25 cellular contexts compared by ENCODE assay signal in the genomic region with DNA sequence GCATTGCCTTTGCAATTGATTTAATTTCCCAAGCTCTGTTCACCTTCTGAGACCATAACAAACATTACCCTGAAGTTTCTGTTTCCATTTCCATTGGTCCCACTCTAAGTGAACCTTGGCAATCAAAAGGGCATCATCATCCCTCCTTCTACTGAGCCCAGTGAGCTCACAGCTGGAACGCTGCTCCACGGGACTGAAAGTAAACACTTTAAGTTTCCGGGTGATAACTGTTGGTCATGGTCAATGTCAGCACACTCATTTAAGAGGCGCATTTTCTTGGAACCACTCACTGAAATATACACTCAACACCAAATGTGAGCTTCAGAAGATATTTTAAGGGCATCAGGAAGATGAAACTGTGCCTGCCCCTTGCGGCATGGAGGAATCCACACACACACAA. TPM values are rescaled to one million over a fixed set of nuclear protein-coding genes. Genes with fewer than 3 reads are reported as not detected.
A peak's percentile ranks its signal among the peaks of the same experiment; 100 is the strongest.
DNase-seq lines count a peak whose midpoint lies in the region; ATAC-seq and TF ChIP-seq lines count a peak whose summit lies in the region.
"Had no signal": no experiment of that assay in that cellular context is flagged by ENCODE, and none has a peak within 500 bp of the region (broad histone marks: within the 10 kb centered on the region; RNA-seq: fewer than 3 reads in every experiment).

No MANE protein-coding gene starts in this region.

- H3K4me3 ChIP-seq in BLaER1: no peak overlapping the region
- no peak overlapping the region for H3K4me3 ChIP-seq in astrocyte of the spinal cord (ENCODE audit: low read depth, low read length)
- no peak overlapping the region for H3K4me3 ChIP-seq in mucosa of descending colon
- H3K4me3 ChIP-seq: ascending aorta, esophagus squamous epithelium, HAP-1 had no signal

- H3K9me3 Mint-ChIP-seq in naive thymus-derived CD8-positive, alpha-beta T cell: no peaks in the 10 kb centered on the region
- no peaks in the 10 kb centered on the region for H3K9me3 Mint-ChIP-seq in activated CD8-positive, alpha-beta T cell treated with anti-CD3 and anti-CD28 coated beads for 36 hours
- H3K9me3 Mint-ChIP-seq: activated naive CD8-positive, alpha-beta T cell treated with anti-CD3 and anti-CD28 coated beads for 36 hours; immature natural killer cell; T-helper 2 cell treated with Interferon-gamma antibody and Interleukin-4, amounts not matched to agents 5 μg/mL and 100 μg/mL, for 36 hours; type B pancreatic cell had no signal

- no peak overlapping the region for H3K27ac ChIP-seq in BLaER1
- H3K27ac ChIP-seq: ascending aorta, esophagus squamous epithelium, KMS-11 had no signal

- H3K27ac Mint-ChIP-seq in naive thymus-derived CD8-positive, alpha-beta T cell: no peak overlapping the region
- H3K27ac Mint-ChIP-seq in activated CD8-positive, alpha-beta T cell treated with anti-CD3 and anti-CD28 coated beads for 36 hours: no peak overlapping the region
- H3K27ac Mint-ChIP-seq: activated naive CD8-positive, alpha-beta T cell treated with anti-CD3 and anti-CD28 coated beads for 36 hours; naive thymus-derived CD4-positive, alpha-beta T cell; T-helper 2 cell treated with Interferon-gamma antibody and Interleukin-4, amounts not matched to agents 5 μg/mL and 100 μg/mL, for 36 hours; type B pancreatic cell had no signal

- H3K4me2 ChIP-seq in BLaER1: peak overlapping the region; percentile 64
- H3K4me2 ChIP-seq: KMS-11 had no signal

- no peaks in the 10 kb centered on the region for H3K36me3 ChIP-seq in BLaER1
- no peaks in the 10 kb centered on the region for H3K36me3 ChIP-seq in mucosa of descending colon (ENCODE audit: low read depth)
- H3K36me3 ChIP-seq: ascending aorta, esophagus squamous epithelium, HAP-1 had no signal

- in situ Hi-C loops in astrocyte of the spinal cord (cut with HindIII; ENCODE audit: low sequenced_read_pairs): no loop called here

- peaks cover 26% of the 10 kb centered on the region for H3K4me1 ChIP-seq in BLaER1
- no peaks in the 10 kb centered on the region for H3K4me1 ChIP-seq in mucosa of descending colon (ENCODE audit: low read depth)
- H3K4me1 ChIP-seq: ascending aorta, esophagus squamous epithelium, HAP-1 had no signal

- POLR2A ChIA-PET in naive thymus-derived CD8-positive, alpha-beta T cell (lab: Charles Lee): no interaction called here
- POLR2A ChIA-PET in activated CD8-positive, alpha-beta T cell treated with anti-CD3 and anti-CD28 coated beads for 36 hours (lab: Charles Lee): no interaction called here

- no peak overlapping the region for H3K4me3 Mint-ChIP-seq in naive thymus-derived CD8-positive, alpha-beta T cell
- no peak overlapping the region for H3K4me3 Mint-ChIP-seq in activated CD8-positive, alpha-beta T cell treated with anti-CD3 and anti-CD28 coated beads for 36 hours
- H3K4me3 Mint-ChIP-seq: activated naive CD8-positive, alpha-beta T cell treated with anti-CD3 and anti-CD28 coated beads for 36 hours; immature natural killer cell; naive thymus-derived CD4-positive, alpha-beta T cell; T-helper 2 cell treated with Interferon-gamma antibody and Interleukin-4, amounts not matched to agents 5 μg/mL and 100 μg/mL, for 36 hours; type B pancreatic cell had no signal

- H3K27me3 ChIP-seq in BLaER1: no peaks in the 10 kb centered on the region
- H3K27me3 ChIP-seq: ascending aorta had no signal

- ATAC-seq in mucosa of descending colon: peak; percentile 16
- ATAC-seq in naive thymus-derived CD8-positive, alpha-beta T cell: no peak
- no peak for ATAC-seq in activated CD8-positive, alpha-beta T cell treated with anti-CD3 and anti-CD28 coated beads for 36 hours
- ATAC-seq: naive thymus-derived CD4-positive, alpha-beta T cell had no signal

- no peak overlapping the region for H3K9ac ChIP-seq in BLaER1
- H3K9ac ChIP-seq: KMS-11 had no signal

- peaks cover 3 to 24% (median 14%) of the 10 kb centered on the region in 5 donors for H3K27me3 Mint-ChIP-seq in naive thymus-derived CD8-positive, alpha-beta T cell
- peaks cover 9% of the 10 kb centered on the region for H3K27me3 Mint-ChIP-seq in activated CD8-positive, alpha-beta T cell treated with anti-CD3 and anti-CD28 coated beads for 36 hours

- intact Hi-C loops in mucosa of descending colon (cut with DNase I, micrococcal nuclease): no loop called here
- intact Hi-C loops in activated CD8-positive, alpha-beta T cell treated with anti-CD3 and anti-CD28 coated beads for 36 hours (cut with micrococcal nuclease): no loop called here

- no peaks in the 10 kb centered on the region for H4K20me1 ChIP-seq in BLaER1

- H3K4me1 Mint-ChIP-seq in naive thymus-derived CD8-positive, alpha-beta T cell: peaks cover 0 to 3% (median 2%) of the 10 kb centered on the region in 4 donors
- no peaks in the 10 kb centered on the region for H3K4me1 Mint-ChIP-seq in activated CD8-positive, alpha-beta T cell treated with anti-CD3 and anti-CD28 coated beads for 36 hours (ENCODE audit: low read depth)
- H3K4me1 Mint-ChIP-seq: immature natural killer cell had no signal

- H3K36me3 Mint-ChIP-seq in naive thymus-derived CD8-positive, alpha-beta T cell: no peaks in the 10 kb centered on the region
- no peaks in the 10 kb centered on the region for H3K36me3 Mint-ChIP-seq in activated CD8-positive, alpha-beta T cell treated with anti-CD3 and anti-CD28 coated beads for 36 hours (ENCODE audit: low read depth)
- H3K36me3 Mint-ChIP-seq: activated naive CD8-positive, alpha-beta T cell treated with anti-CD3 and anti-CD28 coated beads for 36 hours; immature natural killer cell; type B pancreatic cell had no signal

- H3K9me3 ChIP-seq in BLaER1 (no peaks in the 10 kb centered on the region), mucosa of descending colon (no peaks in the 10 kb centered on the region)
- H3K9me3 ChIP-seq: ascending aorta, esophagus squamous epithelium, HAP-1 had no signal

- DNase-seq in DMS53 treated with DMSO at 0.1 percent for 48 hours (lab: John Stamatoyannopoulos, UW; ENCODE audit: unreplicated experiment) (peak; percentile 71), astrocyte of the spinal cord (ENCODE audit: low read depth, low spot score) (peak; percentile 8), mucosa of descending colon (no peak)
- no peak for DNase-seq in activated CD4-positive, alpha-beta T cell treated with anti-CD3 and anti-CD28 coated beads, Interleukin-2, amount 50 U/mL, for 1 hour
- DNase-seq in naive thymus-derived CD8-positive, alpha-beta T cell: no peak
- no peak for DNase-seq in activated CD8-positive, alpha-beta T cell treated with anti-CD3 and anti-CD28 coated beads for 36 hours
- DNase-seq: activated CD8-positive, alpha-beta memory T cell treated with anti-CD3 and anti-CD28 coated beads for 24 hours; activated effector memory CD4-positive, alpha-beta T cell treated with anti-CD3 and anti-CD28 coated beads, Interleukin-2, amount 50 U/mL, for 16 hours; activated naive CD8-positive, alpha-beta T cell treated with anti-CD3 and anti-CD28 coated beads for 36 hours; central memory CD4-positive, alpha-beta T cell; dermis blood vessel endothelial cell; esophagus squamous epithelium; hypothalamus; immature natural killer cell; naive thymus-derived CD4-positive, alpha-beta T cell; NCI-H1436 treated with DMSO at 0.1 percent for 48 hours; NCI-H446 treated with DMSO at 0.1 percent for 48 hours; retina; SHP77 treated with DMSO at 0.1 percent for 48 hours had no signal

- TF ChIP-seq CTCF in astrocyte of the spinal cord (IDR thresholded peaks at IDR 0.05; ENCODE audit: low read depth, low read length): no peak
- TF ChIP-seq CTCF in mucosa of descending colon (IDR thresholded peaks at IDR 0.05): no peak
- TF ChIP-seq CTCF in activated CD8-positive, alpha-beta T cell treated with anti-CD3 and anti-CD28 coated beads for 36 hours (IDR thresholded peaks at IDR 0.05): no peak

- CTCF ChIA-PET in activated CD8-positive, alpha-beta T cell treated with anti-CD3 and anti-CD28 coated beads for 36 hours (lab: Charles Lee): interaction anchor here (0.7 kb wide), 1 partner anchor 21 kb away, joined by 3 read pairs; no protein-coding TSS in a partner anchor

RNA-seq across cellular contexts. Expression of gene RPS6KA2, which starts 37.1 kb away (rescaled TPM):
- 10 to 100 TPM in 2 of 3 donors, 1 to 10 TPM in 1; 8.6 to 21.3 (median 18.7) TPM for total RNA-seq in mucosa of descending colon
- total RNA-seq in naive thymus-derived CD8-positive, alpha-beta T cell: 10 to 100 TPM; 13.5 to 13.6 TPM
- 1 to 10 TPM; 2.1 to 4.8 (median 3.2) TPM for polyA plus RNA-seq in naive thymus-derived CD8-positive, alpha-beta T cell
- 1 to 10 TPM; 5.8 TPM for total RNA-seq in activated CD8-positive, alpha-beta T cell treated with anti-CD3 and anti-CD28 coated beads for 36 hours

Comparison
In these comparisons a context has a peak if more than half of its experiments do, and no peak if none do; other contexts are left out.
1. DNase-seq: peak in DMS53 treated with DMSO at 0.1 percent for 48 hours (single experiment) and astrocyte of the spinal cord (single experiment); none in mucosa of descending colon (0 of 3), activated CD4-positive, alpha-beta T cell treated with anti-CD3 and anti-CD28 coated beads, Interleukin-2, amount 50 U/mL, for 1 hour (single experiment), naive thymus-derived CD8-positive, alpha-beta T cell (0 of 10) and activated CD8-positive, alpha-beta T cell treated with anti-CD3 and anti-CD28 coated beads for 36 hours (single experiment).